Comparison of ENCODE assay signal across 8 cellular contexts in genomic region chr5:62578540-62578939, GRCh38. TPM values are rescaled to one million over a fixed set of nuclear protein-coding genes. Genes with fewer than 3 reads are reported as not detected.
DNase-seq lines count a peak whose midpoint lies in the region; ATAC-seq and TF ChIP-seq lines count a peak whose summit lies in the region.

LRRC70 (plus strand) TSS chr5:62578819; CDS start chr5:62579439, 620 bp downstream.

- peak within 1 kb of the TSS; percentile 59 for H3K4me3 Mint-ChIP-seq in activated T-cell treated with anti-CD3 and anti-CD28 coated beads, Interleukin-2, amount 50 U/mL, for 4 hours
- H3K4me3 Mint-ChIP-seq in stimulated activated memory B cell treated with anti-CD40 and anti-IgM and Interleukin-4, amounts not matched to agents 10 μg/mL and 1 μg/mL and 100 μg/mL, for 72 hours: peak within 1 kb of the TSS; percentile 37

- DNase-seq in activated T-cell treated with anti-CD3 and anti-CD28 coated beads, Interleukin-2, amount 50 U/mL, for 4 hours: no peak
- no peak for DNase-seq in activated T-cell treated with anti-CD3 and anti-CD28 coated beads, Interleukin-2, amount 50 U/mL, for 1 hour
- peak; percentile 23 for DNase-seq in NT2/D1 (ENCODE audit: low read depth, low spot score)
- DNase-seq in fibroblast of mammary gland (ENCODE audit: low read depth): peak; percentile 38
- DNase-seq in mesenteric fat pad (ENCODE audit: low spot score): no peak
- no peak for DNase-seq in posterior vena cava (ENCODE audit: low spot score)

- TF ChIP-seq CTCF in fibroblast of mammary gland (conservative IDR thresholded peaks at IDR 0.05; ENCODE audit: control insufficient read depth, insufficient read depth, low read depth, low read length): no peak

- intact Hi-C loops in posterior vena cava (cut with DNase I): no loop called here

- H3K9me3 ChIP-seq in NT2/D1 (ENCODE audit: insufficient read depth, low read length): no peaks in the 10 kb centered on the region

- H3K9me3 Mint-ChIP-seq in activated T-cell treated with anti-CD3 and anti-CD28 coated beads, Interleukin-2, amount 50 U/mL, for 4 hours: no peaks in the 10 kb centered on the region
- H3K9me3 Mint-ChIP-seq in stimulated activated memory B cell treated with anti-CD40 and anti-IgM and Interleukin-4, amounts not matched to agents 10 μg/mL and 1 μg/mL and 100 μg/mL, for 72 hours: no peaks in the 10 kb centered on the region

- peak; percentile 48 to 69 for ATAC-seq in activated T-cell treated with anti-CD3 and anti-CD28 coated beads, Interleukin-2, amount 50 U/mL, for 4 hours
- peak; percentile 91 for ATAC-seq in HG02763 (IDR thresholded peaks at IDR 0.05; ENCODE audit: unreplicated experiment)
- no peak for ATAC-seq in stimulated activated memory B cell treated with anti-CD40 and anti-IgM and Interleukin-4, amounts not matched to agents 10 μg/mL and 1 μg/mL and 100 μg/mL, for 72 hours

- H3K27me3 ChIP-seq in NT2/D1 (ENCODE audit: insufficient read depth, insufficient read length): no peaks in the 10 kb centered on the region

- peaks cover 22% of the 10 kb centered on the region for H3K36me3 Mint-ChIP-seq in activated T-cell treated with anti-CD3 and anti-CD28 coated beads, Interleukin-2, amount 50 U/mL, for 4 hours (ENCODE audit: insufficient read depth)
- peaks cover 49% of the 10 kb centered on the region for H3K36me3 Mint-ChIP-seq in stimulated activated memory B cell treated with anti-CD40 and anti-IgM and Interleukin-4, amounts not matched to agents 10 μg/mL and 1 μg/mL and 100 μg/mL, for 72 hours

- H3K9ac ChIP-seq in NT2/D1 (ENCODE audit: insufficient read length, low read depth): no peak within 1 kb of the TSS

- peak within 1 kb of the TSS; percentile 61 for H3K27ac Mint-ChIP-seq in stimulated activated memory B cell treated with anti-CD40 and anti-IgM and Interleukin-4, amounts not matched to agents 10 μg/mL and 1 μg/mL and 100 μg/mL, for 72 hours

- H3K4me1 ChIP-seq in NT2/D1 (ENCODE audit: insufficient read depth, insufficient read length): no peaks in the 10 kb centered on the region

- peaks cover 37% of the 10 kb centered on the region for H3K4me1 Mint-ChIP-seq in activated T-cell treated with anti-CD3 and anti-CD28 coated beads, Interleukin-2, amount 50 U/mL, for 4 hours (ENCODE audit: low read depth)
- peaks cover 29% of the 10 kb centered on the region for H3K4me1 Mint-ChIP-seq in stimulated activated memory B cell treated with anti-CD40 and anti-IgM and Interleukin-4, amounts not matched to agents 10 μg/mL and 1 μg/mL and 100 μg/mL, for 72 hours

- H3K36me3 ChIP-seq in NT2/D1 (ENCODE audit: insufficient read depth, insufficient read length, low read length): peaks cover 2% of the 10 kb centered on the region

- no peaks in the 10 kb centered on the region for H3K27me3 Mint-ChIP-seq in activated T-cell treated with anti-CD3 and anti-CD28 coated beads, Interleukin-2, amount 50 U/mL, for 4 hours (ENCODE audit: low read depth)
- H3K27me3 Mint-ChIP-seq in stimulated activated memory B cell treated with anti-CD40 and anti-IgM and Interleukin-4, amounts not matched to agents 10 μg/mL and 1 μg/mL and 100 μg/mL, for 72 hours: no peaks in the 10 kb centered on the region

- H3K4me3 ChIP-seq in NT2/D1 (ENCODE audit: insufficient read length, low read depth) (no peak within 1 kb of the TSS), fibroblast of mammary gland (ENCODE audit: control insufficient read depth, low read depth, low read length) (no peak within 1 kb of the TSS)

RNA-seq across cellular contexts. Expression of gene LRRC70, which starts in this region (rescaled TPM):
- under 1 TPM; 0.38 to 0.90 (median 0.38) TPM for total RNA-seq in activated T-cell treated with anti-CD3 and anti-CD28 coated beads, Interleukin-2, amount 50 U/mL, for 4 hours
- total RNA-seq in mesenteric fat pad (9.4 TPM), posterior vena cava (1 to 10 TPM; 5.4 to 6.8 TPM)

Comparison
In these comparisons a context has a peak if more than half of its experiments do, and no peak if none do; other contexts are left out.
1. Peak in ATAC-seq in activated T-cell treated with anti-CD3 and anti-CD28 coated beads, Interleukin-2, amount 50 U/mL, for 4 hours; RNA of the gene not detected or under 1 TPM.
2. DNase-seq: peak in NT2/D1 (single experiment) and fibroblast of mammary gland (single experiment); none in activated T-cell treated with anti-CD3 and anti-CD28 coated beads, Interleukin-2, amount 50 U/mL, for 4 hours (single experiment), activated T-cell treated with anti-CD3 and anti-CD28 coated beads, Interleukin-2, amount 50 U/mL, for 1 hour (single experiment), mesenteric fat pad (single experiment) and posterior vena cava (single experiment).